ENCODE assay signal across 27 cellular contexts in genomic region chr2:234846589-234847363, GRCh38.
DNase-seq lines count a peak whose midpoint lies in the region; ATAC-seq, FAIRE-seq and TF ChIP-seq lines count a peak whose summit lies in the region.
"Had no signal": no experiment of that assay in that cellular context is flagged by ENCODE, and none has a peak within 500 bp of the region (broad histone marks: within the 10 kb centered on the region; RNA-seq: fewer than 3 reads in every experiment).

No MANE protein-coding gene starts in this region.

- H3K27me3 Mint-ChIP-seq in nephron progenitor cell (ENCODE audit: low read depth, poor library complexity), result peaks cover 3% of the 10 kb centered on the region
- no peaks in the 10 kb centered on the region for H3K27me3 Mint-ChIP-seq in CD8-positive, alpha-beta T cell (ENCODE audit: low read depth)

- H3K27ac Mint-ChIP-seq in nephron progenitor cell, result peak overlapping the region; percentile 53
- H3K27ac Mint-ChIP-seq in CD8-positive, alpha-beta T cell, result no peak overlapping the region

- H3K36me3 Mint-ChIP-seq in nephron progenitor cell (ENCODE audit: low read depth), result peaks cover 13% of the 10 kb centered on the region
- no peaks in the 10 kb centered on the region for H3K36me3 Mint-ChIP-seq in CD8-positive, alpha-beta T cell
- H3K36me3 Mint-ChIP-seq: CD4-positive, alpha-beta memory T cell had no signal

- H3K27ac ChIP-seq in A549 (peak overlapping the region; percentile 16 to 31; a peak in 2 of 6 replicates), liver (ENCODE audit: low read depth in 1 of 2, low read length in 2 of 2) (peak overlapping the region; percentile 88 to 90)
- H3K27ac ChIP-seq in CD8-positive, alpha-beta T cell (ENCODE audit: low read depth, low read length), result no peak overlapping the region
- H3K27ac ChIP-seq: BLaER1 treated with 17β-estradiol and CSF1 and Interleukin-3, amounts not matched to agents 10 nM and 100 nM had no signal

- no peak for TF ChIP-seq POLR2A in A549 (IDR thresholded peaks at IDR 0.05; ENCODE audit: low read length)

- no peaks in the 10 kb centered on the region for H3K27me3 ChIP-seq in liver (ENCODE audit: control insufficient read depth in 4 of 4, insufficient read depth in 4 of 4, low read length in 3 of 4)
- no peaks in the 10 kb centered on the region for H3K27me3 ChIP-seq in CD8-positive, alpha-beta T cell (ENCODE audit: insufficient read depth, low read length)
- H3K27me3 ChIP-seq: BLaER1 treated with 17β-estradiol and CSF1 and Interleukin-3, amounts not matched to agents 10 nM and 100 nM had no signal

- H3K4me1 ChIP-seq in A549, result peaks cover 27% of the 10 kb centered on the region
- peaks cover 16 to 46% (median 33%) of the 10 kb centered on the region in 4 donors for H3K4me1 ChIP-seq in liver (ENCODE audit: control insufficient read depth in 4 of 4, insufficient read depth in 4 of 4, low read length in 3 of 4)
- H3K4me1 ChIP-seq in CD8-positive, alpha-beta T cell (ENCODE audit: insufficient read depth, low read length), result no peaks in the 10 kb centered on the region

- WGBS in A549 (ENCODE audit: missing lambda C conversion rate), result 88% methylated on average over 11 of the region's 11 CpGs
- 70% methylated on average over 11 of the region's 11 CpGs for WGBS in liver

- CTCF ChIA-PET in A549 (lab: Yijun Ruan, JAX), result no interaction called here
- CTCF ChIA-PET in CD8-positive, alpha-beta T cell (lab: Charles Lee), result no interaction called here

- TF ChIP-seq CTCF in A549 (IDR thresholded peaks at IDR 0.05) (no peak), liver (IDR thresholded peaks at IDR 0.05; ENCODE audit: low read depth, low read length, missing input control) (no peak), nephron progenitor cell (IDR thresholded peaks at IDR 0.05) (no peak)
- TF ChIP-seq CTCF in CD8-positive, alpha-beta T cell (IDR thresholded peaks at IDR 0.05), result no peak

- no peak for DNase-seq in A549 (ENCODE audit: low read depth in 1 of 2, low spot score in 1 of 2)
- peak; percentile 42 for DNase-seq in astrocyte of the hippocampus (ENCODE audit: low read depth, low spot score)
- DNase-seq in nephron progenitor cell, result no peak
- DNase-seq in stimulated activated CD8-positive, alpha-beta memory T cell treated with anti-CD3 and anti-CD28 coated beads, Interleukin-4, amount 100 ng/mL, for 48 hours, result no peak
- DNase-seq in CD8-positive, alpha-beta T cell, result no peak
- DNase-seq: AML-193; CD4-positive, alpha-beta memory T cell; DMS 273 treated with DMSO at 0.1 percent for 48 hours; DMS79; H7; Kasumi-1; MV-4-11; NCI-H1105; NCI-H1436 treated with DMSO at 0.1 percent for 48 hours; NCI-H187 treated with DMSO at 0.1 percent for 48 hours; NCI-H2107; NCI-H446; NCI-H524 treated with DMSO at 0.1 percent for 48 hours; NCI-H774; PC-3; SK-N-SH had no signal

- no peak overlapping the region for H3K4me2 ChIP-seq in A549
- H3K4me2 ChIP-seq: BLaER1 treated with 17β-estradiol and CSF1 and Interleukin-3, amounts not matched to agents 10 nM and 100 nM; SK-N-SH had no signal

- intact Hi-C loops in CD8-positive, alpha-beta T cell (cut with DNase I, micrococcal nuclease), result no loop called here

- H3K9me3 Mint-ChIP-seq in nephron progenitor cell, result peaks cover 12% of the 10 kb centered on the region
- H3K9me3 Mint-ChIP-seq in CD8-positive, alpha-beta T cell, result no peaks in the 10 kb centered on the region
- H3K9me3 Mint-ChIP-seq: CD4-positive, alpha-beta memory T cell had no signal

- TF ChIP-seq EP300 in A549 (IDR thresholded peaks at IDR 0.05), result no peak

- no peaks in the 10 kb centered on the region for H3K9me3 ChIP-seq in A549
- no peaks in the 10 kb centered on the region for H3K9me3 ChIP-seq in liver (ENCODE audit: control insufficient read depth in 4 of 4, low read length in 3 of 4)
- H3K9me3 ChIP-seq in CD8-positive, alpha-beta T cell (ENCODE audit: low read length), result no peaks in the 10 kb centered on the region
- H3K9me3 ChIP-seq: SK-N-SH had no signal

- no peak overlapping the region for H3K4me3 Mint-ChIP-seq in nephron progenitor cell
- H3K4me3 Mint-ChIP-seq in CD8-positive, alpha-beta T cell, result no peak overlapping the region

- H3K4me1 Mint-ChIP-seq in nephron progenitor cell, result peaks cover 75% of the 10 kb centered on the region
- no peaks in the 10 kb centered on the region for H3K4me1 Mint-ChIP-seq in CD8-positive, alpha-beta T cell (ENCODE audit: low read depth)
- H3K4me1 Mint-ChIP-seq: CD4-positive, alpha-beta memory T cell had no signal

- no peak for FAIRE-seq in A549 (lab: Jason Lieb, UNC)
- FAIRE-seq: GM12892, K562 had no signal

- ATAC-seq in A549 (no peak), GM19395 (IDR thresholded peaks at IDR 0.05; ENCODE audit: unreplicated experiment) (no peak), GM19452 (IDR thresholded peaks at IDR 0.05; ENCODE audit: unreplicated experiment) (no peak)
- no peak for ATAC-seq in CD8-positive, alpha-beta T cell
- ATAC-seq: K562, PC-3 had no signal

- POLR2A ChIA-PET in A549 (lab: Yijun Ruan, JAX), result no interaction called here
- POLR2A ChIA-PET in CD8-positive, alpha-beta T cell (lab: Charles Lee), result no interaction called here

- no peak overlapping the region for H3K4me3 ChIP-seq in A549
- no peak overlapping the region for H3K4me3 ChIP-seq in liver (ENCODE audit: low read depth in 1 of 3, low read length in 3 of 3)
- H3K4me3 ChIP-seq in CD8-positive, alpha-beta T cell (ENCODE audit: low read depth, low read length), result no peak overlapping the region
- H3K4me3 ChIP-seq: BLaER1 treated with 17β-estradiol and CSF1 and Interleukin-3, amounts not matched to agents 10 nM and 100 nM; K562 had no signal

- TF ChIP-seq RAD21 in A549 (conservative IDR thresholded peaks at IDR 0.05 in 1 of 2, IDR thresholded peaks at IDR 0.05 in 1 of 2), result no peak
- peak; percentile 8 to 28 for TF ChIP-seq RAD21 in liver (IDR thresholded peaks at IDR 0.05)

- H3K9ac ChIP-seq in liver (ENCODE audit: low read depth in 1 of 2, low read length in 2 of 2), result no peak overlapping the region
- H3K9ac ChIP-seq: BLaER1 treated with 17β-estradiol and CSF1 and Interleukin-3, amounts not matched to agents 10 nM and 100 nM; SK-N-SH had no signal

- H3K36me3 ChIP-seq in liver (ENCODE audit: control insufficient read depth in 4 of 4, insufficient read depth in 3 of 4, low read depth in 1 of 4, low read length in 3 of 4), result no peaks in the 10 kb centered on the region
- H3K36me3 ChIP-seq in CD8-positive, alpha-beta T cell (ENCODE audit: insufficient read depth, low read length), result no peaks in the 10 kb centered on the region
- H3K36me3 ChIP-seq: BLaER1 treated with 17β-estradiol and CSF1 and Interleukin-3, amounts not matched to agents 10 nM and 100 nM had no signal

TF ChIP-seq in A549, 52 proteins besides CTCF, POLR2A, EP300 and RAD21:
- TF ChIP-seq HOXA7 (CRISPR knock-in tag; IDR thresholded peaks at IDR 0.05) (no peak), USF2 (IDR thresholded peaks at IDR 0.05) (no peak), CEBPB (IDR thresholded peaks at IDR 0.05) (no peak), BHLHE40 (IDR thresholded peaks at IDR 0.05; ENCODE audit: low read depth, low read length) (no peak)

TF ChIP-seq in liver, 16 proteins besides CTCF, POLR2A, EP300 and RAD21 (continues in another document):
- TF ChIP-seq YY1 (IDR thresholded peaks at IDR 0.05), result no peak
- no peak for TF ChIP-seq NR2F2 (IDR thresholded peaks at IDR 0.05)
- TF ChIP-seq EGR1 (IDR thresholded peaks at IDR 0.05; ENCODE audit: low read depth in 2 of 2), result no peak
- TF ChIP-seq HNF4A (conservative IDR thresholded peaks at IDR 0.05), result peak in 1 of 2 donors; percentile 77
- no peak for TF ChIP-seq TAF1 (conservative IDR thresholded peaks at IDR 0.05)
- no peak for TF ChIP-seq MAX (IDR thresholded peaks at IDR 0.05)
- TF ChIP-seq FOXA2 (IDR thresholded peaks at IDR 0.05), result no peak
- TF ChIP-seq SP1 (IDR thresholded peaks at IDR 0.05), result no peak
- TF ChIP-seq HNF4G (IDR thresholded peaks at IDR 0.05), result no peak
- TF ChIP-seq JUND (IDR thresholded peaks at IDR 0.05), result peak in 1 of 2 donors; percentile 57
- no peak for TF ChIP-seq REST (IDR thresholded peaks at IDR 0.05)
- TF ChIP-seq GABPA (IDR thresholded peaks at IDR 0.05 in 1 of 2, conservative IDR thresholded peaks at IDR 0.05 in 1 of 2), result no peak
